24 cellular contexts compared by ENCODE assay signal in the genomic region with DNA sequence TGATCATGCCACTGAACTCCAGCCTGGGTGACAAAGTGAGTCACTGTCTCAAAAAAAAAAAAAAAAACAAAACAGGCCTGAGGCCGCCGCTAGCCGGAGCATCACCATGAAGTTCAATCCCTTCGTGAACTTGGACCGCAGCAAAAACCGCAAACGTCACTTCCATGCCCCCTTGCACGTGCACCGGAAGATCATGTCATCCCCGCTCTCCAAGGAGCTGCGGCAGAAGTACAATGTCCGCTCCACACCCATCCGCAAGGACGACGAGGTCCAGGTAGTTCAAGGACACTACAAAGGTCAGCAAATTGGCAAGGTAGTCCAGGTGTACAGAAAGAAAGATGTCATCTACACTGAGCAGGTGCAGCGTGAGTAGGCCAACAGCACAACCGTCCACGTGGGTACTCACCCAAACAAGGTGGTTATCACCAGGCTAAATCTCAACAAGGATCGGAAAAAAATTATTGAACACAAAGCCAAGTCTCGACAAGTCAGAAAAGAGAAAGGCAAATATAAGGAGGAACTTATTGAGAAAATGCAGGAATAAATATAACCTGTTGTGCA.
"Had no signal": no experiment of that assay in that cellular context is flagged by ENCODE, and none has a peak within 500 bp of the region (broad histone marks: within the 10 kb centered on the region; RNA-seq: fewer than 3 reads in every experiment).

No MANE protein-coding gene starts in this region.

- H3K27ac Mint-ChIP-seq: activated naive CD4-positive, alpha-beta T cell treated with anti-CD3 and anti-CD28 coated beads, Interleukin-2, amount 50 U/mL, for 24 hours; stimulated activated memory B cell treated with anti-CD40 and anti-IgM and Interleukin-4, amounts not matched to agents 10 μg/mL and 1 μg/mL and 100 μg/mL, for 72 hours had no signal

- H3K4me1 Mint-ChIP-seq: stimulated activated memory B cell treated with anti-CD40 and anti-IgM and Interleukin-4, amounts not matched to agents 10 μg/mL and 1 μg/mL and 100 μg/mL, for 72 hours had no signal

- H3K9me3 ChIP-seq: adrenal gland, ascending aorta, left ventricle myocardium inferior, right lobe of liver, stomach, suprapubic skin, transverse colon had no signal

- DNase-seq: activated CD4-positive, CD25-positive, alpha-beta regulatory T cell treated with anti-CD3 and anti-CD28 coated beads, Interleukin-2, amount 50 U/mL, for 72 hours; activated effector memory CD4-positive, alpha-beta T cell treated with anti-CD3 and anti-CD28 coated beads, Interleukin-2, amount 50 U/mL, for 16 hours; adrenal gland; brain microvascular endothelial cell; caudate nucleus; dermis blood vessel endothelial cell; effector CD8-positive, alpha-beta T cell; foreskin keratinocyte; kidney; left ventricle myocardium inferior; midbrain; nucleus accumbens; right lobe of liver; small intestine; stimulated activated CD4-positive, alpha-beta T cell treated with anti-CD3 and anti-CD28 coated beads, Interleukin-2, amount 100 ng/mL, for 24 hours; stomach; transverse colon had no signal

- H3K4me1 ChIP-seq: adrenal gland, ascending aorta, foreskin keratinocyte, left ventricle myocardium inferior, right lobe of liver, stomach, suprapubic skin, transverse colon had no signal

- H3K4me3 ChIP-seq: adrenal gland, ascending aorta, left ventricle myocardium inferior, right lobe of liver, SK-N-MC, stomach, suprapubic skin, transverse colon had no signal

- H3K4me3 Mint-ChIP-seq: activated naive CD4-positive, alpha-beta T cell treated with anti-CD3 and anti-CD28 coated beads, Interleukin-2, amount 50 U/mL, for 24 hours; natural killer cell treated with Interleukin-12 subunit alpha and Interleukin-12 subunit beta and Interleukin-15 and Interleukin-18, amount 100 ng/mL, for 72 hours; stimulated activated memory B cell treated with anti-CD40 and anti-IgM and Interleukin-4, amounts not matched to agents 10 μg/mL and 1 μg/mL and 100 μg/mL, for 72 hours; T-helper 2 cell treated with Interferon-gamma antibody and Interleukin-4, amounts not matched to agents 5 μg/mL and 100 μg/mL, for 36 hours had no signal

- H3K36me3 Mint-ChIP-seq: natural killer cell treated with Interleukin-12 subunit alpha and Interleukin-12 subunit beta and Interleukin-15 and Interleukin-18, amount 100 ng/mL, for 72 hours had no signal

- H3K9me3 Mint-ChIP-seq: activated naive CD4-positive, alpha-beta T cell treated with anti-CD3 and anti-CD28 coated beads, Interleukin-2, amount 50 U/mL, for 24 hours; natural killer cell treated with Interleukin-12 subunit alpha and Interleukin-12 subunit beta and Interleukin-15 and Interleukin-18, amount 100 ng/mL, for 72 hours; stimulated activated memory B cell treated with anti-CD40 and anti-IgM and Interleukin-4, amounts not matched to agents 10 μg/mL and 1 μg/mL and 100 μg/mL, for 72 hours; T-helper 2 cell treated with Interferon-gamma antibody and Interleukin-4, amounts not matched to agents 5 μg/mL and 100 μg/mL, for 36 hours had no signal

- H3K36me3 ChIP-seq: adrenal gland, ascending aorta, brain microvascular endothelial cell, suprapubic skin, transverse colon had no signal

- ATAC-seq: foreskin keratinocyte; natural killer cell treated with Interleukin-12 subunit alpha and Interleukin-12 subunit beta and Interleukin-15 and Interleukin-18, amount 100 ng/mL, for 72 hours; right lobe of liver; stimulated activated memory B cell treated with anti-CD40 and anti-IgM and Interleukin-4, amounts not matched to agents 10 μg/mL and 1 μg/mL and 100 μg/mL, for 72 hours had no signal

- H3K27me3 Mint-ChIP-seq: activated naive CD4-positive, alpha-beta T cell treated with anti-CD3 and anti-CD28 coated beads, Interleukin-2, amount 50 U/mL, for 24 hours; natural killer cell treated with Interleukin-12 subunit alpha and Interleukin-12 subunit beta and Interleukin-15 and Interleukin-18, amount 100 ng/mL, for 72 hours; stimulated activated memory B cell treated with anti-CD40 and anti-IgM and Interleukin-4, amounts not matched to agents 10 μg/mL and 1 μg/mL and 100 μg/mL, for 72 hours had no signal

- H3K27ac ChIP-seq: adrenal gland, ascending aorta, brain microvascular endothelial cell, foreskin keratinocyte, left ventricle myocardium inferior, right lobe of liver, SK-N-MC, stomach, suprapubic skin, transverse colon had no signal

- H3K27me3 ChIP-seq: adrenal gland, ascending aorta, brain microvascular endothelial cell, foreskin keratinocyte, right lobe of liver, stomach, suprapubic skin, transverse colon had no signal
